Comparison of ENCODE assay signal across 1 cellular context in the genomic region with DNA sequence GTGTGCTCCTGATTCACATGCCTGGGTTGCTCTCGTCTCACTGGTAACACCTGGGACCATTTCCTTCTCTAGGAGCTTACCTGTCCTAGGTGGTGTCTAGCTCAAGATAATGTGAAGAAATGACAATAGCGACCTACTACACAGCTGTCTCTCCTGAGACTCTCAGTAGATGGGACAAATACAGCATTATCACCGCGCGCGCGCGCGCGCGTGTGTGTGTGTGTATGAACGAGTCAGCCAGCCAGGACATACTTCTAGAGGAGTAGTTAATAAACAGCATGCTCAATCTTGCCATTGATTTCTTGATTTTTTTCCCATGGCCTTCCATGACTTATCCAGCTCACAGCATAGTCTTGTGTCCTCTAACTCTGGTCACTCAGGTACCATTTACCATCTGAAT.
TF ChIP-seq lines count a peak whose summit lies in the region.

No MANE protein-coding gene starts in this region.

TF ChIP-seq in IMR-90, 13 proteins besides CTCF, POLR2A, EP300 and RAD21:
- TF ChIP-seq NFE2L2 (IDR thresholded peaks at IDR 0.05; ENCODE audit: low read depth, low read length) (no peak), RFX5 (IDR thresholded peaks at IDR 0.05; ENCODE audit: low read depth, low read length) (no peak), RCOR1 (IDR thresholded peaks at IDR 0.05; ENCODE audit: insufficient replicate concordance, low read length) (no peak), CEBPB (IDR thresholded peaks at IDR 0.05; ENCODE audit: low read depth, low read length) (no peak), FOS (IDR thresholded peaks at IDR 0.05; ENCODE audit: low read depth, low read length) (no peak), CHD1 (IDR thresholded peaks at IDR 0.05; ENCODE audit: low read depth, low read length) (no peak), SMC3 (IDR thresholded peaks at IDR 0.05; ENCODE audit: low read depth, low read length) (no peak), MAFK (IDR thresholded peaks at IDR 0.05; ENCODE audit: low read depth, low read length) (no peak), MAZ (IDR thresholded peaks at IDR 0.05; ENCODE audit: borderline replicate concordance, low read depth, low read length) (no peak), ELK1 (IDR thresholded peaks at IDR 0.05; ENCODE audit: borderline replicate concordance, low read depth, low read length) (no peak), MXI1 (IDR thresholded peaks at IDR 0.05; ENCODE audit: borderline replicate concordance, low read depth, low read length) (no peak), BHLHE40 (IDR thresholded peaks at IDR 0.05; ENCODE audit: low read depth, low read length) (no peak)
- TF ChIP-seq, protein P1, sequence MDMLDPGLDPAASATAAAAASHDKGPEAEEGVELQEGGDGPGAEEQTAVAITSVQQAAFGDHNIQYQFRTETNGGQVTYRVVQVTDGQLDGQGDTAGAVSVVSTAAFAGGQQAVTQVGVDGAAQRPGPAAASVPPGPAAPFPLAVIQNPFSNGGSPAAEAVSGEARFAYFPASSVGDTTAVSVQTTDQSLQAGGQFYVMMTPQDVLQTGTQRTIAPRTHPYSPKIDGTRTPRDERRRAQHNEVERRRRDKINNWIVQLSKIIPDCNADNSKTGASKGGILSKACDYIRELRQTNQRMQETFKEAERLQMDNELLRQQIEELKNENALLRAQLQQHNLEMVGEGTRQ (IDR thresholded peaks at IDR 0.05; ENCODE audit: low read depth, low read length), result no peak
